In the genomic region with DNA sequence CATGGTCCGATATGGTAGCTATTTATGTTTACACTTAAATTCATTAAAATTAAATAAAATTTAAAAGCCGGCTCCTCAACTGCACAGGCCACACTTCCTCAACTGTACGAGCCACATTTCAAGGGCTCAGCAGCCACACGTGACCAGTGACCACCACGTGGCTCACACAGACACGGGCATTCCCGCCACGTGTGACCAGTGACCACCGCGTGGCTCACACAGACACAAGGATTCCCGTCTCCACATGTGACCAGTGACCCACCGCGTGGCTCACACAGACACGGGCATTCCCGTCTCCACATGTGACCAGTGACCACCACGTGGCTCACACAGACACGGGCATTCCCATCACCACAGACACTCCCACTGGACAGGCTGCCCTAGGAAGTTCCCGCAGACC, we compare ENCODE assay signal across 27 cellular contexts.
"Had no signal": no experiment of that assay in that cellular context is flagged by ENCODE, and none has a peak within 500 bp of the region (broad histone marks: within the 10 kb centered on the region; RNA-seq: fewer than 3 reads in every experiment).

No MANE protein-coding gene starts in this region.

- H3K27me3 ChIP-seq: colonic mucosa, neural progenitor cell, spleen, testis had no signal

- H3K4me3 ChIP-seq: colonic mucosa, esophagus muscularis mucosa, gastroesophageal sphincter, lung, neural progenitor cell, skin epidermis, spleen, testis, tibial artery had no signal

- H3K9ac ChIP-seq: neural progenitor cell, parathyroid adenoma had no signal

- H3K36me3 Mint-ChIP-seq: immature natural killer cell; memory B cell; mesothelial cell of epicardium; naive thymus-derived CD4-positive, alpha-beta T cell; neural progenitor cell; stimulated activated memory B cell treated with anti-CD40 and anti-IgM and Interleukin-4, amounts not matched to agents 10 μg/mL and 1 μg/mL and 100 μg/mL, for 72 hours; type B pancreatic cell had no signal

- H3K4me2 ChIP-seq: neural progenitor cell had no signal

- H3K4me1 ChIP-seq: colonic mucosa, foreskin keratinocyte, neural progenitor cell, parathyroid adenoma had no signal

- H3K36me3 ChIP-seq: colonic mucosa, esophagus muscularis mucosa, gastroesophageal sphincter, neural progenitor cell, spleen, tibial artery had no signal

- H3K4me3 Mint-ChIP-seq: dendritic cell treated with granulocyte-macrophage colony-stimulating factor and Interleukin-4, amounts not matched to agents 40 ng/mL and 50 ng/mL, for 4 days; immature natural killer cell; memory B cell; mesothelial cell of epicardium; naive thymus-derived CD4-positive, alpha-beta T cell; nephron; neural progenitor cell; stimulated activated memory B cell treated with anti-CD40 and anti-IgM and Interleukin-4, amounts not matched to agents 10 μg/mL and 1 μg/mL and 100 μg/mL, for 72 hours; type B pancreatic cell had no signal

- ATAC-seq: foreskin keratinocyte; gastroesophageal sphincter; left colon; naive thymus-derived CD4-positive, alpha-beta T cell; stimulated activated memory B cell treated with anti-CD40 and anti-IgM and Interleukin-4, amounts not matched to agents 10 μg/mL and 1 μg/mL and 100 μg/mL, for 72 hours; stimulated activated naive CD8-positive, alpha-beta T cell treated with anti-CD3 and anti-CD28 coated beads, Interleukin-15, Interleukin-2, amounts not matched to agents 100 U/mL and 50 U/mL, for 24 hours had no signal

- H3K9me3 ChIP-seq: colonic mucosa, esophagus muscularis mucosa, gastroesophageal sphincter, spleen, testis, tibial artery had no signal

- DNase-seq: colonic mucosa; effector memory CD4-positive, alpha-beta T cell; foreskin keratinocyte; hypothalamus; immature natural killer cell; islet precursor cell; kidney glomerular epithelial cell; left colon; naive thymus-derived CD4-positive, alpha-beta T cell; spleen; stimulated activated CD4-positive, alpha-beta T cell treated with anti-CD3 and anti-CD28 coated beads, Interleukin-4, amount 100 ng/mL, for 4 hours; stimulated activated naive CD8-positive, alpha-beta T cell treated with anti-CD3 and anti-CD28 coated beads, Interleukin-15, Interleukin-2, amounts not matched to agents 100 U/mL and 50 U/mL, for 24 hours; substantia nigra; testis; tibial artery had no signal

- H3K27ac Mint-ChIP-seq: dendritic cell treated with granulocyte-macrophage colony-stimulating factor and Interleukin-4, amounts not matched to agents 40 ng/mL and 50 ng/mL, for 4 days; immature natural killer cell; memory B cell; mesothelial cell of epicardium; nephron; neural progenitor cell; stimulated activated memory B cell treated with anti-CD40 and anti-IgM and Interleukin-4, amounts not matched to agents 10 μg/mL and 1 μg/mL and 100 μg/mL, for 72 hours; type B pancreatic cell had no signal

- H2AFZ ChIP-seq: neural progenitor cell, parathyroid adenoma had no signal

- H3K4me1 Mint-ChIP-seq: immature natural killer cell; memory B cell; naive thymus-derived CD4-positive, alpha-beta T cell; stimulated activated memory B cell treated with anti-CD40 and anti-IgM and Interleukin-4, amounts not matched to agents 10 μg/mL and 1 μg/mL and 100 μg/mL, for 72 hours had no signal

- H3K9me3 Mint-ChIP-seq: dendritic cell treated with granulocyte-macrophage colony-stimulating factor and Interleukin-4, amounts not matched to agents 40 ng/mL and 50 ng/mL, for 4 days; immature natural killer cell; mesothelial cell of epicardium; neural progenitor cell; type B pancreatic cell had no signal

- H3K27me3 Mint-ChIP-seq: dendritic cell treated with granulocyte-macrophage colony-stimulating factor and Interleukin-4, amounts not matched to agents 40 ng/mL and 50 ng/mL, for 4 days; naive thymus-derived CD4-positive, alpha-beta T cell; type B pancreatic cell had no signal

- H3K27ac ChIP-seq: colonic mucosa, esophagus muscularis mucosa, foreskin keratinocyte, gastroesophageal sphincter, neural progenitor cell, parathyroid adenoma, skin epidermis, spleen, testis, tibial artery had no signal
